Comparison of ENCODE assay signal across 8 cellular contexts in the genomic region with DNA sequence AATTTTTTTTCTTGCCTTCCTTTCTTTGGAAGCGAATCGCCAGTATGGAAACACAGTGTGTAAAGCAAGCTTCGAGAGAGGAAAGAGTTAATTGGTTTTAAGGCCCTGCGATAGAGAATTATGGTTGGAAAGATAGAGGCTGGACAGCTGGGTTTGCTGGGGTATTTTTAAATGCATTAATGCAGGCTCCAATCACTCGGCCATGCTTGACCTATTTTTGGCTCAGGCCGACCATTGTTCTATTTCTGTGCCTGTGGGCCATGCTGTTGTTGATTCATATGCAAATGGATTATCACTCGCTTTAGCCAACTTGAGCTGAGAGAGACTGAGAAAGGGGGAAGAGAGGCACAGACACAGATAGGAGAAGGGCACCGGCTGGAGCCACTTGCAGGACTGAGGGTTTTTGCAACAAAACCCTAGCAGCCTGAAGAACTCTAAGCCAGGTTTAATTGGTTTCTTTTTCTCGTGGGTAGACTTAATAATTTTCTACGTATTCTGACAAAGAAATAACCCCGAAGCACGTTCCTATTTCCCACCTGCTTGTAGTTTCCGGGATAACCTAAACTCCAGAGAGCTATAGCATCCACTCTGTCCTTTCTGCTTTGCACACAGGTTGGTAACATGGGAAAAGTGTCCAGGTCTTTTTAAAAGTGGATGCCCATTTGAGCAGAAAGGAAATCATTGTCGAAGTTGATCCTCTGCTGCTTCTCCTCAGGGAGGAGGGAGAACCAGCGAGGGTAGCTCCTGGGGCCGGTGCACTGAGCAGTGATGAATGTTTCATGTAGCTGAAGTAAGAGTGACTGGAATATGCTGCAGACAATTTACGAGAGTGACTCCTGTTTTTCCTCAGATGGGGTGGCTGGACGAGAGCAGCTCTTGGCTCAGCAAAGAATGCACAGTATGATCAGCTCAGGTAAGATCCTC. TPM values are rescaled to one million over a fixed set of nuclear protein-coding genes. Genes with fewer than 3 reads are reported as not detected.
DNase-seq lines count a peak whose midpoint lies in the region; ATAC-seq, FAIRE-seq and TF ChIP-seq lines count a peak whose summit lies in the region.

A gene (plus strand): TSS at position 338 of the 924 bp plus-strand sequence. CDS start 554 bp downstream, at position 892.

- peak within 1 kb of the TSS; percentile 57 to 63 for H3K4me3 ChIP-seq in kidney (ENCODE audit: low read length in 2 of 2)

- no peak for TF ChIP-seq CTCF in kidney (IDR thresholded peaks at IDR 0.05; ENCODE audit: borderline replicate concordance, extremely low read depth, insufficient read depth)

- peak within 1 kb of the TSS; percentile 22 for H3K27ac Mint-ChIP-seq in stimulated activated effector memory CD8-positive, alpha-beta T cell treated with anti-CD3 and anti-CD28 coated beads, Interleukin-12 subunit alpha, Interleukin-12 subunit beta, amount 100 ng/mL, for 72 hours

- no peaks in the 10 kb centered on the region for H3K9me3 ChIP-seq in kidney (ENCODE audit: control insufficient read depth in 1 of 2, low read length in 2 of 2)

- DNase-seq in DMS153 treated with DMSO at 0.1 percent for 48 hours (lab: John Stamatoyannopoulos, UW; ENCODE audit: unreplicated experiment) (peak; percentile 91), NOMO-1 treated with DMSO at 0.1 percent for 48 hours (lab: John Stamatoyannopoulos, UW; ENCODE audit: unreplicated experiment) (peak; percentile 84), cerebellar nuclear complex (lab: John Stamatoyannopoulos, UW) (peak; percentile 86 to 98), kidney (peak; percentile 56)
- DNase-seq in stimulated activated effector memory CD8-positive, alpha-beta T cell treated with anti-CD3 and anti-CD28 coated beads, Interleukin-12 subunit alpha, Interleukin-12 subunit beta, amount 100 ng/mL, for 72 hours (ENCODE audit: low spot score in 2 of 2): no peak
- DNase-seq in activated CD4-positive, alpha-beta T cell treated with anti-CD3 and anti-CD28 coated beads, Interleukin-2, amount 50 U/mL, for 4 hours: no peak

- H3K4me1 Mint-ChIP-seq in stimulated activated effector memory CD8-positive, alpha-beta T cell treated with anti-CD3 and anti-CD28 coated beads, Interleukin-12 subunit alpha, Interleukin-12 subunit beta, amount 100 ng/mL, for 72 hours: peaks cover 12% of the 10 kb centered on the region

- peak within 1 kb of the TSS; percentile 60 for H3K4me3 Mint-ChIP-seq in stimulated activated effector memory CD8-positive, alpha-beta T cell treated with anti-CD3 and anti-CD28 coated beads, Interleukin-12 subunit alpha, Interleukin-12 subunit beta, amount 100 ng/mL, for 72 hours

- peak; percentile 86 for ATAC-seq in GM19468 (IDR thresholded peaks at IDR 0.05; ENCODE audit: extremely low read depth, unreplicated experiment)
- ATAC-seq in HG03521 (IDR thresholded peaks at IDR 0.05; ENCODE audit: unreplicated experiment): peak; percentile 94
- peak; percentile 88 for ATAC-seq in stimulated activated effector memory CD8-positive, alpha-beta T cell treated with anti-CD3 and anti-CD28 coated beads, Interleukin-12 subunit alpha, Interleukin-12 subunit beta, amount 100 ng/mL, for 72 hours

- FAIRE-seq in kidney (lab: Jason Lieb, UNC): no peak

- no peaks in the 10 kb centered on the region for H3K9me3 Mint-ChIP-seq in stimulated activated effector memory CD8-positive, alpha-beta T cell treated with anti-CD3 and anti-CD28 coated beads, Interleukin-12 subunit alpha, Interleukin-12 subunit beta, amount 100 ng/mL, for 72 hours

- peak within 1 kb of the TSS; percentile 10 to 30 for H3K27ac ChIP-seq in kidney (ENCODE audit: low read depth in 2 of 2, low read length in 2 of 2)

- intact Hi-C loops in kidney (cut with DNase I): no loop called here

- no peaks in the 10 kb centered on the region for H3K36me3 Mint-ChIP-seq in stimulated activated effector memory CD8-positive, alpha-beta T cell treated with anti-CD3 and anti-CD28 coated beads, Interleukin-12 subunit alpha, Interleukin-12 subunit beta, amount 100 ng/mL, for 72 hours

- no peaks in the 10 kb centered on the region for H3K4me1 ChIP-seq in kidney (ENCODE audit: control insufficient read depth in 1 of 2, insufficient read depth in 1 of 2, low read depth in 1 of 2, low read length in 2 of 2)

- no peaks in the 10 kb centered on the region for H3K36me3 ChIP-seq in kidney (ENCODE audit: control insufficient read depth in 1 of 2, insufficient read depth in 2 of 2, low read length in 2 of 2)

- peak within 1 kb of the TSS in 1 of 2 donors; percentile 31 for H3K9ac ChIP-seq in kidney (ENCODE audit: low read length in 2 of 2)

RNA-seq across cellular contexts. Expression of the gene that starts here (rescaled TPM):
- total RNA-seq in kidney: 22.1 TPM
- polyA plus RNA-seq in kidney (ENCODE audit: insufficient read depth, low read depth, low replicate concordance): 2.1 TPM

Comparison
In these comparisons a context has a peak if more than half of its experiments do, and no peak if none do; other contexts are left out.
1. DNase-seq: peak in DMS153 treated with DMSO at 0.1 percent for 48 hours (single experiment), NOMO-1 treated with DMSO at 0.1 percent for 48 hours (single experiment), cerebellar nuclear complex (2 of 2) and kidney (single experiment); none in stimulated activated effector memory CD8-positive, alpha-beta T cell treated with anti-CD3 and anti-CD28 coated beads, Interleukin-12 subunit alpha, Interleukin-12 subunit beta, amount 100 ng/mL, for 72 hours (0 of 2) and activated CD4-positive, alpha-beta T cell treated with anti-CD3 and anti-CD28 coated beads, Interleukin-2, amount 50 U/mL, for 4 hours (0 of 2).
2. Peak in every context shown above with its lines, with median percentiles within 50 percentile points of each other: ATAC-seq.